27 cellular contexts compared by ENCODE assay signal in the genomic region with DNA sequence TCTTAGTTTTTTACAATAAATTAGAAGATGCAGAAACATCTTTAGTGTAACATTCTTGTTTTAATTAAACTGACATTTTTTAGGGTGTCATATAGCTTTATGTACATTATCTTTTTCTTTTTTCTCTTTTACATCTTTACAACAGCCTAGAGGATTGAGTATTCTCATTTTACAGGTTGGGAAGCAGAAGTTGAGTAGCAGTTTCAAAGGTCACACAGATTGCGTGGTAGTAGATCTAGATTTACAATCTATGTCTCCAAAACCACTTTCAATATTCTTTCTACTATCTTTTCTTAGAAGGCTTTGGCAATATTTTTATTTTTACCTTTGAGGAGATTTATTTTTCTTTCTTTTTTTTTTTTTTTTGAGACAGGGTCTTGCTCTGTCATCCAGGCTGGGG.
"Had no signal": no experiment of that assay in that cellular context is flagged by ENCODE, and none has a peak within 500 bp of the region (broad histone marks: within the 10 kb centered on the region; RNA-seq: fewer than 3 reads in every experiment).

No MANE protein-coding gene starts in this region.

- H3K4me1 ChIP-seq: left ventricle myocardium inferior, parathyroid adenoma, right atrium auricular region, right lobe of liver, testis, thyroid gland, uterus had no signal

- H3K36me3 ChIP-seq: left ventricle myocardium inferior, neural progenitor cell, neutrophil, right atrium auricular region, right lobe of liver, stomach, thyroid gland, uterus had no signal

- H3K9me3 ChIP-seq: left ventricle myocardium inferior, neutrophil, right atrium auricular region, right lobe of liver, stomach, testis, thyroid gland, uterus had no signal

- H3K9ac ChIP-seq: neural progenitor cell, parathyroid adenoma had no signal

- H3K27me3 ChIP-seq: neural progenitor cell, neutrophil, right atrium auricular region, right lobe of liver, stomach, testis, thyroid gland, uterus had no signal

- ATAC-seq: natural killer cell; right lobe of liver; stimulated activated naive B cell treated with anti-CD40 and anti-IgM and Interleukin-4, amounts not matched to agents 10 μg/mL and 1 μg/mL and 100 μg/mL, for 72 hours; stimulated activated naive CD8-positive, alpha-beta T cell treated with anti-CD3 and anti-CD28 coated beads, Interleukin-15, Interleukin-2, amounts not matched to agents 100 U/mL and 50 U/mL, for 24 hours had no signal

- H3K4me3 ChIP-seq: left ventricle myocardium inferior, lung, neural progenitor cell, right atrium auricular region, right lobe of liver, stomach, testis, thyroid gland, uterus had no signal

- DNase-seq: head of caudate nucleus; hypothalamus; immature natural killer cell; kidney; left ventricle myocardium inferior; midbrain; naive B cell; natural killer cell; nephron progenitor cell; occipital lobe; right lobe of liver; stimulated activated CD4-positive, alpha-beta T cell treated with anti-CD3 and anti-CD28 coated beads, Interleukin-12 subunit alpha, Interleukin-12 subunit beta, amount 100 ng/mL, for 4 hours; stimulated activated CD4-positive, alpha-beta T cell treated with anti-CD3 and anti-CD28 coated beads, Interleukin-15, amount 100 ng/mL, for 24 hours; stimulated activated CD4-positive, alpha-beta T cell treated with anti-CD3 and anti-CD28 coated beads, Interleukin-2, amount 100 ng/mL, for 24 hours; stimulated activated CD4-positive, alpha-beta T cell treated with anti-CD3 and anti-CD28 coated beads, Interleukin-4, amount 100 ng/mL, for 1 hour; stimulated activated naive B cell treated with anti-CD40 and anti-IgM and Interleukin-4, amounts not matched to agents 10 μg/mL and 1 μg/mL and 100 μg/mL, for 72 hours; stimulated activated naive CD8-positive, alpha-beta T cell treated with anti-CD3 and anti-CD28 coated beads, Interleukin-15, Interleukin-2, amounts not matched to agents 100 U/mL and 50 U/mL, for 24 hours; stomach; testis; thyroid gland; trophoblast cell; uterus had no signal

- H3K27ac ChIP-seq: left ventricle myocardium inferior, neural progenitor cell, neutrophil, parathyroid adenoma, right atrium auricular region, right lobe of liver, stomach, testis, thyroid gland, uterus had no signal
